ENCODE assay signal across 10 cellular contexts in genomic region chr1:7401814-7402547, GRCh38.
DNase-seq lines count a peak whose midpoint lies in the region; ATAC-seq, FAIRE-seq and TF ChIP-seq lines count a peak whose summit lies in the region.
"Had no signal": no experiment of that assay in that cellular context is flagged by ENCODE, and none has a peak within 500 bp of the region (broad histone marks: within the 10 kb centered on the region; RNA-seq: fewer than 3 reads in every experiment).

No MANE protein-coding gene starts in this region.

- peak overlapping the region; percentile 55 for H3K9ac ChIP-seq in skeletal muscle satellite cell (ENCODE audit: low read depth, low read length)

- H3K27me3 ChIP-seq in SJSA1 (replicated peaks) (no peaks in the 10 kb centered on the region), skeletal muscle satellite cell (ENCODE audit: control insufficient read depth, insufficient read depth, low read length) (no peaks in the 10 kb centered on the region)

- H3K4me3 ChIP-seq in SJSA1 (no peak overlapping the region), foreskin fibroblast (ENCODE audit: low read depth in 1 of 2, low read length in 2 of 2) (no peak overlapping the region), skeletal muscle satellite cell (ENCODE audit: low read length) (no peak overlapping the region)

- H3K4me1 ChIP-seq in SJSA1 (replicated peaks) (peaks cover 14% of the 10 kb centered on the region), skeletal muscle satellite cell (ENCODE audit: control insufficient read depth, insufficient read depth, low read length) (peaks cover 16% of the 10 kb centered on the region)

- TF ChIP-seq CTCF in foreskin fibroblast (IDR thresholded peaks at IDR 0.05; ENCODE audit: low read depth, low read length): no peak

- H3K4me3 Mint-ChIP-seq in stimulated activated memory B cell treated with anti-CD40 and anti-IgM and Interleukin-4, amounts not matched to agents 10 μg/mL and 1 μg/mL and 100 μg/mL, for 72 hours: no peak overlapping the region

- peak overlapping the region; percentile 30 for H3K4me2 ChIP-seq in skeletal muscle satellite cell (ENCODE audit: low read length)

- TF ChIP-seq POLR2A in H54 (IDR thresholded peaks at IDR 0.05; ENCODE audit: low read depth, low read length): no peak

- DNase-seq in H54 (ENCODE audit: insufficient read length, low spot score) (peak; percentile 75), SJSA1 (ENCODE audit: low read depth in 1 of 2, low spot score in 2 of 2) (peak; percentile 90 to 92), foreskin fibroblast (peak; percentile 93 to 95), SKM-1 (lab: John Stamatoyannopoulos, UW; ENCODE audit: unreplicated experiment) (no peak)
- DNase-seq: stimulated activated CD4-positive, alpha-beta T cell treated with anti-CD3 and anti-CD28 coated beads, Interleukin-2, amount 100 ng/mL, for 24 hours; T-helper 1 cell had no signal

- peaks cover 28% of the 10 kb centered on the region for H3K27me3 Mint-ChIP-seq in stimulated activated memory B cell treated with anti-CD40 and anti-IgM and Interleukin-4, amounts not matched to agents 10 μg/mL and 1 μg/mL and 100 μg/mL, for 72 hours

- peaks cover 16% of the 10 kb centered on the region for H3K9me3 Mint-ChIP-seq in stimulated activated memory B cell treated with anti-CD40 and anti-IgM and Interleukin-4, amounts not matched to agents 10 μg/mL and 1 μg/mL and 100 μg/mL, for 72 hours

- H3K27ac Mint-ChIP-seq in stimulated activated memory B cell treated with anti-CD40 and anti-IgM and Interleukin-4, amounts not matched to agents 10 μg/mL and 1 μg/mL and 100 μg/mL, for 72 hours: no peak overlapping the region

- peak; percentile 99 for FAIRE-seq in H54 (lab: Jason Lieb, UNC)

- no peak for ATAC-seq in HG02884 (IDR thresholded peaks at IDR 0.05; ENCODE audit: unreplicated experiment)
- ATAC-seq in stimulated activated memory B cell treated with anti-CD40 and anti-IgM and Interleukin-4, amounts not matched to agents 10 μg/mL and 1 μg/mL and 100 μg/mL, for 72 hours: no peak
- no peak for ATAC-seq in GM19452 (IDR thresholded peaks at IDR 0.05; ENCODE audit: unreplicated experiment)

- H3K27ac ChIP-seq in SJSA1: peak overlapping the region; percentile 63

- H3K4me1 Mint-ChIP-seq in stimulated activated memory B cell treated with anti-CD40 and anti-IgM and Interleukin-4, amounts not matched to agents 10 μg/mL and 1 μg/mL and 100 μg/mL, for 72 hours: no peaks in the 10 kb centered on the region

- H3K36me3 Mint-ChIP-seq in stimulated activated memory B cell treated with anti-CD40 and anti-IgM and Interleukin-4, amounts not matched to agents 10 μg/mL and 1 μg/mL and 100 μg/mL, for 72 hours: no peaks in the 10 kb centered on the region

- peaks cover 2% of the 10 kb centered on the region; the same call in 1 of the 2 replicates for H3K9me3 ChIP-seq in SJSA1 (replicated peaks)
- H3K9me3 ChIP-seq in skeletal muscle satellite cell (replicated peaks; ENCODE audit: low read length): no peaks in the 10 kb centered on the region

- H3K36me3 ChIP-seq in SJSA1: no peaks in the 10 kb centered on the region
- no peaks in the 10 kb centered on the region for H3K36me3 ChIP-seq in skeletal muscle satellite cell (ENCODE audit: insufficient read depth, low read length)
